ENCODE assay signal across 15 cellular contexts in the genomic region with DNA sequence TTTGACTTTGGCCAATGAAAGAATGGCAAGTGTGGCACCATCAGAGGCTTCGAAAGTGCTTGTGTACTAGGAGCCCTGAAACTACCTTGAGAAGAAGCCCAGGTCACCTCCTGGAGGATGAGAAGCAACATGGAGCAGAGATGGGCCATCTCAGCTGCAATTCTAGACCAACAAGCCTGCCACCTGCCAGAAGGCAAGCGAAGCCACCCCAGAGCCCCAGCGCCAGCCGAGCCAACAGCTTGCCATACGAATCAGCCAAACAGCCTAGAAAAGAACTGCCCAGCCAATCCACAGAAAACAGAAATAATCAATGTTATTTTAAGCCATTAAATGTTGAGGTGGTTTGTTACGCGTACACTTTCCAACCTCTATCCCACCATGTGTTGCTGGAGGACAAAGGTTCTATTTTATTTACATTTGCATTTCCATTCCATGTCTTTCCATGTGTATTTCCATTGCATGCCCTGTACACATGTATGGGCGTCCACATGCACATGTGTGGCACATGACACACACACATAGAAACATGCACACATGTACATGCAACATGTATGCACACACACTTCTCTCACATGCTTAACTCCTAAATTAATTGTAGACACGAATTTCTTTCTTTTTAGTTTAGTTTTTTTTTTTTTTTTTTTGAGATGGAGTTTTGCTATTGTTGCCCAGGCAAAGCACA.
A peak's percentile ranks its signal among the peaks of the same experiment; 100 is the strongest.
DNase-seq lines count a peak whose midpoint lies in the region; ATAC-seq and TF ChIP-seq lines count a peak whose summit lies in the region.
"Had no signal": no experiment of that assay in that cellular context is flagged by ENCODE, and none has a peak within 500 bp of the region (broad histone marks: within the 10 kb centered on the region; RNA-seq: fewer than 3 reads in every experiment).

No MANE protein-coding gene starts in this region.

- H3K27me3 ChIP-seq in right cardiac atrium (ENCODE audit: control insufficient read depth, insufficient read depth) (no peaks in the 10 kb centered on the region), lower lobe of right lung (ENCODE audit: low read depth) (no peaks in the 10 kb centered on the region)
- H3K27me3 ChIP-seq: BLaER1 had no signal

- H3K9me3 ChIP-seq in right cardiac atrium (ENCODE audit: control insufficient read depth, low read length) (no peaks in the 10 kb centered on the region), lower lobe of right lung (no peaks in the 10 kb centered on the region)
- H3K9me3 ChIP-seq: BLaER1, HAP-1 had no signal

- no peak for TF ChIP-seq CTCF in lower lobe of right lung (IDR thresholded peaks at IDR 0.05)

- H3K27ac ChIP-seq in right cardiac atrium (ENCODE audit: low read length), result no peak overlapping the region
- H3K27ac ChIP-seq in lower lobe of right lung, result no peak overlapping the region
- H3K27ac ChIP-seq: BLaER1, GM23248, HL-60 had no signal

- no peak for ATAC-seq in right cardiac atrium
- no peak for ATAC-seq in lower lobe of right lung
- no peak for ATAC-seq in HG03432 (IDR thresholded peaks at IDR 0.05; ENCODE audit: unreplicated experiment)

- H3K36me3 ChIP-seq in lower lobe of right lung, result no peaks in the 10 kb centered on the region
- H3K36me3 ChIP-seq: BLaER1, HAP-1 had no signal

- DNase-seq in cardiac septum (ENCODE audit: low spot score) (peak; percentile 0), right cardiac atrium (no peak), cerebellum (ENCODE audit: low spot score) (peak; percentile 50), lower lobe of right lung (peak; percentile 6), COLO668 (lab: John Stamatoyannopoulos, UW; ENCODE audit: unreplicated experiment) (no peak), HuH-7 (ENCODE audit: low spot score) (no peak)
- DNase-seq: 8988T; Calu3; CD4-positive, alpha-beta memory T cell; DMS79 treated with DMSO at 0.1 percent for 48 hours; GM23248 had no signal

- H3K4me3 ChIP-seq in right cardiac atrium (ENCODE audit: low read length) (no peak overlapping the region), lower lobe of right lung (no peak overlapping the region)
- H3K4me3 ChIP-seq: BLaER1, GM23248, HAP-1 had no signal

- intact Hi-C loops in cardiac septum (cut with DNase I), result no loop called here
- intact Hi-C loops in right cardiac atrium (cut with DNase I), result no loop called here
- intact Hi-C loops in lower lobe of right lung (cut with DNase I), result no loop called here

- WGBS in right cardiac atrium, result 94% methylated on average over 9 of the region's 9 CpGs

- H3K4me1 ChIP-seq in right cardiac atrium (ENCODE audit: control insufficient read depth, insufficient read depth, low read length) (peaks cover 17% of the 10 kb centered on the region), lower lobe of right lung (peaks cover 10% of the 10 kb centered on the region)
- H3K4me1 ChIP-seq: BLaER1 had no signal

Comparison
In these comparisons a context has a peak if more than half of its experiments do, and no peak if none do; other contexts are left out.
1. DNase-seq: peak in cardiac septum (single experiment), cerebellum (single experiment) and lower lobe of right lung (single experiment); none in right cardiac atrium (0 of 3), COLO668 (single experiment) and HuH-7 (single experiment).